Comparison of ENCODE assay signal across 1 cellular context in genomic region chrX:93637591-93637990, GRCh38.
TF ChIP-seq lines count a peak whose summit lies in the region.

No MANE protein-coding gene starts in this region.

TF ChIP-seq in WTC11, 78 proteins besides CTCF, POLR2A, EP300 and RAD21 (continued from another document):
- TF ChIP-seq STAT6 (CRISPR knock-in tag; conservative IDR thresholded peaks at IDR 0.05; ENCODE audit: low read depth): no peak
- TF ChIP-seq PRRX2 (CRISPR knock-in tag; IDR thresholded peaks at IDR 0.05): no peak
- TF ChIP-seq SOX15 (CRISPR knock-in tag; IDR thresholded peaks at IDR 0.05): no peak
- TF ChIP-seq ZNF317 (CRISPR knock-in tag; IDR thresholded peaks at IDR 0.05; ENCODE audit: borderline replicate concordance, low read depth): no peak
- no peak for TF ChIP-seq ZBTB21 (CRISPR knock-in tag; IDR thresholded peaks at IDR 0.05; ENCODE audit: borderline replicate concordance)
- no peak for TF ChIP-seq ZNF425 (CRISPR knock-in tag; conservative IDR thresholded peaks at IDR 0.05)
- TF ChIP-seq MXD4 (CRISPR knock-in tag; IDR thresholded peaks at IDR 0.05; ENCODE audit: borderline replicate concordance): no peak
- TF ChIP-seq SP1 (CRISPR knock-in tag; conservative IDR thresholded peaks at IDR 0.05): no peak
